Comparison of ENCODE assay signal across 14 cellular contexts in the genomic region with DNA sequence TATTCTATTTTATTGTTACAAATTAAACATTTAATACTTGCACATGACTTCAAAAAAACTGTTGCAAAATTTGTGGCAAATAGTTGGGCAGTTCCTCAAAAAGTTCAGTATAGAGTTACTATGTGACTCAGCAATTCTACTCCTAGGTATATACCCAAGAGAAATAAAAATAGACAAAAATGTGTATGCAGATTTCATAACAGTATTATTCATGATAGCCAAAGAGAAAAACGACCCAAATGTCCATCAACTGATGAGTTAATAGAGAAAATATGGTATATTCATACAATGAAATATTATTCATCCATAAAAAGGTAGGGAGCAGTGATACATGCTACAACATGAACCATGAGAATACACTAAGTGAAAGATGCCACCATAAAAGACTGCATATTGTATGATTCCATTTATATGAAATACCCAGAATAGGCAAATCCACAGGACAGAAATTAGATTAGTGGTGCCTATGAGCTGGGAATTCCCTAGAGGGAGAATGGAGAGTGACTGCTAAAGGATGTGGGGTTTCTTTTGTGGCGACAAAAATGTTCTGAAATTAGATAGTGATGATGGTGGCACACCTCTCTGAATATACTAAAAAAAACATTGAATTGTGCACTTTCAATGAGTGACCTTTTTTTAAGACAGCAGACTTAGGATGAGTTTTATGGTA. TPM values are rescaled to one million over a fixed set of nuclear protein-coding genes. Genes with fewer than 3 reads are reported as not detected.
DNase-seq lines count a peak whose midpoint lies in the region; ATAC-seq, FAIRE-seq and TF ChIP-seq lines count a peak whose summit lies in the region.
"Had no signal": no experiment of that assay in that cellular context is flagged by ENCODE, and none has a peak within 500 bp of the region (broad histone marks: within the 10 kb centered on the region; RNA-seq: fewer than 3 reads in every experiment).

No MANE protein-coding gene starts in this region.

- no peaks in the 10 kb centered on the region for H3K27me3 ChIP-seq in K562 (ENCODE audit: control insufficient read depth in 2 of 2, insufficient read depth in 2 of 2, low read length in 2 of 2)
- H3K27me3 ChIP-seq: ovary, upper lobe of left lung had no signal

- no TSS peak for BruUV-seq in K562 (replicated peaks; lab: Mats Ljungman, UMichigan)

- no peak overlapping the region for H3K9ac ChIP-seq in K562 (ENCODE audit: insufficient read depth in 1 of 2, low read depth in 2 of 2, low read length in 2 of 2)

- H3K4me2 ChIP-seq in K562 (ENCODE audit: insufficient read depth, low read length), result no peak overlapping the region

- H3K9me3 ChIP-seq in K562 (replicated peaks; ENCODE audit: control insufficient read depth, insufficient read depth, low read depth, low read length), result no peaks in the 10 kb centered on the region; the same call in 1 of the 2 replicates
- H3K9me3 ChIP-seq: ovary had no signal

- no peak for TF ChIP-seq EP300 in K562 (IDR thresholded peaks at IDR 0.05; ENCODE audit: low read length)

- no peaks in the 10 kb centered on the region for H4K20me1 ChIP-seq in K562 (replicated peaks; ENCODE audit: control insufficient read depth, insufficient read depth, low read length)

- no peak for TF ChIP-seq CTCF in activated CD8-positive, alpha-beta T cell treated with anti-CD3 and anti-CD28 coated beads for 36 hours (IDR thresholded peaks at IDR 0.05)
- TF ChIP-seq CTCF in K562 (IDR thresholded peaks at IDR 0.05 in 2 of 3, conservative IDR thresholded peaks at IDR 0.05 in 1 of 3; ENCODE audit: insufficient read depth in 2 of 3, low read depth in 1 of 3, low read length in 3 of 3) (no peak), osteocyte (IDR thresholded peaks at IDR 0.05) (no peak)

- H3K4me1 Mint-ChIP-seq in activated CD8-positive, alpha-beta T cell treated with anti-CD3 and anti-CD28 coated beads for 36 hours (ENCODE audit: low read depth), result peaks cover 11% of the 10 kb centered on the region
- no peaks in the 10 kb centered on the region for H3K4me1 Mint-ChIP-seq in activated CD8-positive, alpha-beta T cell treated with anti-CD3 and anti-CD28 coated beads, Interleukin-2, amount 10 ng/mL, durations not matched to agents 7 days and 5 days (ENCODE audit: low read depth)
- peaks cover 7% of the 10 kb centered on the region for H3K4me1 Mint-ChIP-seq in osteocyte (ENCODE audit: unreplicated experiment)
- H3K4me1 Mint-ChIP-seq: memory B cell had no signal

- FAIRE-seq in K562 (lab: Jason Lieb, UNC) (no peak), GM19239 (lab: Jason Lieb, UNC) (no peak)

- H3K27me3 Mint-ChIP-seq in activated CD8-positive, alpha-beta T cell treated with anti-CD3 and anti-CD28 coated beads for 36 hours, result peaks cover 5% of the 10 kb centered on the region
- H3K27me3 Mint-ChIP-seq in activated CD8-positive, alpha-beta T cell treated with anti-CD3 and anti-CD28 coated beads, Interleukin-2, amount 10 ng/mL, durations not matched to agents 7 days and 5 days (ENCODE audit: low read depth), result no peaks in the 10 kb centered on the region
- no peaks in the 10 kb centered on the region for H3K27me3 Mint-ChIP-seq in osteocyte (ENCODE audit: unreplicated experiment)

- TF ChIP-seq RAD21 in K562 (CRISPR knock-in tag; conservative IDR thresholded peaks at IDR 0.05 in 1 of 2, IDR thresholded peaks at IDR 0.05 in 1 of 2), result no peak

- CTCF ChIA-PET in activated CD8-positive, alpha-beta T cell treated with anti-CD3 and anti-CD28 coated beads for 36 hours (lab: Charles Lee), result no interaction called here
- CTCF ChIA-PET in activated CD8-positive, alpha-beta T cell treated with anti-CD3 and anti-CD28 coated beads, Interleukin-2, amount 10 ng/mL, durations not matched to agents 7 days and 5 days (lab: Charles Lee), result no interaction called here
- CTCF ChIA-PET in K562 (lab: Yijun Ruan, JAX; ENCODE audit: low intra/inter-chr PET ratio), result no interaction called here

- 29% methylated on average over 2 of the region's 2 CpGs for WGBS in K562 (ENCODE audit: insufficient coverage, low coverage, missing lambda C conversion rate)

- intact Hi-C loops in activated CD8-positive, alpha-beta T cell treated with anti-CD3 and anti-CD28 coated beads for 36 hours (cut with micrococcal nuclease), result no loop called here
- intact Hi-C loops in K562 (cut with micrococcal nuclease), result no loop called here

- H3K79me2 ChIP-seq in K562 (ENCODE audit: control insufficient read depth, insufficient read depth, low read length), result no peaks in the 10 kb centered on the region

- peak overlapping the region; percentile 23; the same call in 1 of the 2 replicates for H2AFZ ChIP-seq in K562 (ENCODE audit: low read depth, low read length)

- no peak overlapping the region for H3K27ac Mint-ChIP-seq in activated CD8-positive, alpha-beta T cell treated with anti-CD3 and anti-CD28 coated beads for 36 hours
- no peak overlapping the region for H3K27ac Mint-ChIP-seq in activated CD8-positive, alpha-beta T cell treated with anti-CD3 and anti-CD28 coated beads, Interleukin-2, amount 10 ng/mL, durations not matched to agents 7 days and 5 days
- peak overlapping the region; percentile 25 for H3K27ac Mint-ChIP-seq in osteocyte (ENCODE audit: unreplicated experiment)
- H3K27ac Mint-ChIP-seq: memory B cell had no signal

- DNase-seq in activated CD8-positive, alpha-beta T cell treated with anti-CD3 and anti-CD28 coated beads for 36 hours, result no peak
- no peak for DNase-seq in activated CD8-positive, alpha-beta T cell treated with anti-CD3 and anti-CD28 coated beads, Interleukin-2, amount 10 ng/mL, durations not matched to agents 7 days and 5 days
- DNase-seq in NOMO-1 treated with dmso at 0.1 percent for 144 hours (lab: John Stamatoyannopoulos, UW; ENCODE audit: unreplicated experiment) (peak; percentile 69), K562 (ENCODE audit: extremely low read depth in 1 of 4, low spot score in 3 of 4) (no peak), osteocyte (ENCODE audit: extremely low spot score, unreplicated experiment) (no peak), GM19239 (ENCODE audit: insufficient read length, low spot score) (no peak)
- DNase-seq: activated T-cell treated with anti-CD3 and anti-CD28 coated beads, Interleukin-2, amount 50 U/mL, for 1 hour; GOT3; NCI-H526; ovary; upper lobe of left lung had no signal

- no peak overlapping the region for H3K4me3 ChIP-seq in K562
- H3K4me3 ChIP-seq: ovary, upper lobe of left lung had no signal

- H3K4me1 ChIP-seq in K562 (replicated peaks in 1 of 2; ENCODE audit: control insufficient read depth in 2 of 2, insufficient read depth in 2 of 2, low read length in 2 of 2), result no peaks in the 10 kb centered on the region; a peak in 1 of 5 replicates
- H3K4me1 ChIP-seq: upper lobe of left lung had no signal

- H3K36me3 ChIP-seq in K562 (ENCODE audit: control insufficient read depth, insufficient read depth, low read length), result no peaks in the 10 kb centered on the region
- H3K36me3 ChIP-seq: ovary, upper lobe of left lung had no signal

- peak; percentile 24 for ATAC-seq in activated CD8-positive, alpha-beta T cell treated with anti-CD3 and anti-CD28 coated beads for 36 hours
- ATAC-seq in activated CD8-positive, alpha-beta T cell treated with anti-CD3 and anti-CD28 coated beads, Interleukin-2, amount 10 ng/mL, durations not matched to agents 7 days and 5 days, result no peak
- no peak for ATAC-seq in K562
- ATAC-seq in GM21717 (IDR thresholded peaks at IDR 0.05; ENCODE audit: unreplicated experiment), result no peak
- no peak for ATAC-seq in GM18858 (IDR thresholded peaks at IDR 0.05; ENCODE audit: unreplicated experiment)

- no peaks in the 10 kb centered on the region for H3K9me1 ChIP-seq in K562 (ENCODE audit: control insufficient read depth, insufficient read depth, low read length)

- H3K27ac ChIP-seq in K562 (ENCODE audit: extremely low read depth, low read depth, low read length), result no peak overlapping the region
- H3K27ac ChIP-seq: ovary, upper lobe of left lung had no signal

- POLR2A ChIA-PET in activated CD8-positive, alpha-beta T cell treated with anti-CD3 and anti-CD28 coated beads for 36 hours (lab: Charles Lee), result no interaction called here
- POLR2A ChIA-PET in activated CD8-positive, alpha-beta T cell treated with anti-CD3 and anti-CD28 coated beads, Interleukin-2, amount 10 ng/mL, durations not matched to agents 7 days and 5 days (lab: Charles Lee), result no interaction called here
- POLR2A ChIA-PET in K562 (lab: Yijun Ruan, JAX), result no interaction called here

- in situ Hi-C loops in K562 (cut with MboI), result no loop called here

- no peak overlapping the region for H3K4me3 Mint-ChIP-seq in activated CD8-positive, alpha-beta T cell treated with anti-CD3 and anti-CD28 coated beads for 36 hours
- H3K4me3 Mint-ChIP-seq in activated CD8-positive, alpha-beta T cell treated with anti-CD3 and anti-CD28 coated beads, Interleukin-2, amount 10 ng/mL, durations not matched to agents 7 days and 5 days, result no peak overlapping the region
- no peak overlapping the region for H3K4me3 Mint-ChIP-seq in osteocyte (ENCODE audit: unreplicated experiment)
- H3K4me3 Mint-ChIP-seq: memory B cell had no signal

- peaks cover 5% of the 10 kb centered on the region for H3K36me3 Mint-ChIP-seq in activated CD8-positive, alpha-beta T cell treated with anti-CD3 and anti-CD28 coated beads for 36 hours (ENCODE audit: low read depth)
- peaks cover 4% of the 10 kb centered on the region for H3K36me3 Mint-ChIP-seq in activated CD8-positive, alpha-beta T cell treated with anti-CD3 and anti-CD28 coated beads, Interleukin-2, amount 10 ng/mL, durations not matched to agents 7 days and 5 days (ENCODE audit: low read depth)
- no peaks in the 10 kb centered on the region for H3K36me3 Mint-ChIP-seq in osteocyte (ENCODE audit: unreplicated experiment)

- peaks cover 6% of the 10 kb centered on the region for H3K9me3 Mint-ChIP-seq in activated CD8-positive, alpha-beta T cell treated with anti-CD3 and anti-CD28 coated beads for 36 hours
- peaks cover 12% of the 10 kb centered on the region for H3K9me3 Mint-ChIP-seq in activated CD8-positive, alpha-beta T cell treated with anti-CD3 and anti-CD28 coated beads, Interleukin-2, amount 10 ng/mL, durations not matched to agents 7 days and 5 days (ENCODE audit: insufficient read depth)
- H3K9me3 Mint-ChIP-seq in osteocyte (ENCODE audit: unreplicated experiment), result peaks cover 12% of the 10 kb centered on the region

- no peak for TF ChIP-seq POLR2A in K562 (conservative IDR thresholded peaks at IDR 0.05)

RNA-seq across cellular contexts. Expression of gene CLASP2, which starts 31.6 kb away (rescaled TPM):
- total RNA-seq in activated CD8-positive, alpha-beta T cell treated with anti-CD3 and anti-CD28 coated beads for 36 hours, result 10 to 100 TPM; 38.4 to 46.4 TPM
- total RNA-seq in activated CD8-positive, alpha-beta T cell treated with anti-CD3 and anti-CD28 coated beads, Interleukin-2, amount 10 ng/mL, durations not matched to agents 7 days and 5 days, result 10 to 100 TPM; 44.0 to 44.3 TPM
- 196 and 554 TPM in 2 replicates for total RNA-seq in K562 (2011; cell fraction: chromatin; rRNA removed; ENCODE audit: low replicate concordance)
- total RNA-seq in K562 (2011; cell fraction: nucleolus; rRNA removed), result 76.7 and 94.2 TPM in 2 replicates
- total RNA-seq in K562 (2011; cell fraction: nucleoplasm; rRNA removed), result 172 and 229 TPM in 2 replicates
- total RNA-seq in K562 (2014; rRNA removed) (107 and 128 TPM in 2 replicates), K562 (2014; rRNA removed; fragmentation: Illumina TruSeq; extraction: Trizol) (74.4 and 79.8 TPM in 2 replicates), K562 (2015; rRNA removed; fragmentation: Illumina TruSeq; extraction: Trizol) (69.3 and 71.8 TPM in 2 replicates), K562 (2021) (83.2 and 93.1 TPM in 2 replicates), osteocyte (42.6 and 51.2 TPM in 2 replicates)
- polyA plus RNA-seq in K562 (2011; rRNA removed) (63.6 and 75.5 TPM in 2 replicates), K562 (2014; fragmentation: Illumina TruSeq; extraction: Trizol) (52.3 and 67.3 TPM in 2 replicates), K562 (2014; fragmentation: Nextera tagmentation; extraction: Ambion mirVana) (10 to 100 TPM; 13.5 to 17.4 TPM), K562 (2014; rRNA removed) (29.9 and 52.6 TPM in 2 replicates)
- polyA plus RNA-seq in K562 (2011; cell fraction: cytosol; rRNA removed), result 36.0 and 42.0 TPM in 2 replicates
- polyA plus RNA-seq in K562 (2011; cell fraction: nucleus; rRNA removed), result 93.2 and 98.6 TPM in 2 replicates
- 24.7 and 26.9 TPM in 2 replicates for polyA plus RNA-seq in K562 (2012)
- polyA minus RNA-seq in K562 (2011; rRNA and poly(A)+ RNA removed), result 286 and 297 TPM in 2 replicates
- polyA minus RNA-seq in K562 (2011; cell fraction: cytosol; rRNA and poly(A)+ RNA removed), result 70.4 and 88.8 TPM in 2 replicates
- polyA minus RNA-seq in K562 (2011; cell fraction: nucleus; rRNA and poly(A)+ RNA removed), result 160 and 275 TPM in 2 replicates

RNA-seq across cellular contexts. Expression of gene PDCD6IP, which starts 48.7 kb away (rescaled TPM):
- 100 to 1,000 TPM; 139 to 146 TPM for total RNA-seq in activated CD8-positive, alpha-beta T cell treated with anti-CD3 and anti-CD28 coated beads for 36 hours
- 100 to 1,000 TPM; 166 to 175 TPM for total RNA-seq in activated CD8-positive, alpha-beta T cell treated with anti-CD3 and anti-CD28 coated beads, Interleukin-2, amount 10 ng/mL, durations not matched to agents 7 days and 5 days
- total RNA-seq in K562 (2011; cell fraction: chromatin; rRNA removed; ENCODE audit: low replicate concordance), result 160 and 344 TPM in 2 replicates
- 122 and 124 TPM in 2 replicates for total RNA-seq in K562 (2011; cell fraction: nucleolus; rRNA removed)
- 160 and 236 TPM in 2 replicates for total RNA-seq in K562 (2011; cell fraction: nucleoplasm; rRNA removed)
- total RNA-seq in K562 (2014; rRNA removed) (118 and 141 TPM in 2 replicates), K562 (2014; rRNA removed; fragmentation: Illumina TruSeq; extraction: Trizol) (163 and 187 TPM in 2 replicates), K562 (2015; rRNA removed; fragmentation: Illumina TruSeq; extraction: Trizol) (158 and 168 TPM in 2 replicates), K562 (2021) (265 and 302 TPM in 2 replicates), osteocyte (217 and 229 TPM in 2 replicates)
- polyA plus RNA-seq in K562 (2011; rRNA removed) (275 and 299 TPM in 2 replicates), K562 (2014; fragmentation: Illumina TruSeq; extraction: Trizol) (90.9 and 107 TPM in 2 replicates), K562 (2014; fragmentation: Nextera tagmentation; extraction: Ambion mirVana) (10 to 100 TPM; 40.2 to 57.6 TPM), K562 (2014; rRNA removed) (90.5 and 122 TPM in 2 replicates)
- polyA plus RNA-seq in K562 (2011; cell fraction: cytosol; rRNA removed), result 109 and 253 TPM in 2 replicates
- polyA plus RNA-seq in K562 (2011; cell fraction: nucleus; rRNA removed), result 419 and 457 TPM in 2 replicates
- polyA plus RNA-seq in K562 (2012), result 121 and 225 TPM in 2 replicates
- 221 and 245 TPM in 2 replicates for polyA minus RNA-seq in K562 (2011; rRNA and poly(A)+ RNA removed)
- 240 and 262 TPM in 2 replicates for polyA minus RNA-seq in K562 (2011; cell fraction: cytosol; rRNA and poly(A)+ RNA removed)
- 269 and 348 TPM in 2 replicates for polyA minus RNA-seq in K562 (2011; cell fraction: nucleus; rRNA and poly(A)+ RNA removed)
